ENCODE assay signal across 9 cellular contexts in the genomic region with DNA sequence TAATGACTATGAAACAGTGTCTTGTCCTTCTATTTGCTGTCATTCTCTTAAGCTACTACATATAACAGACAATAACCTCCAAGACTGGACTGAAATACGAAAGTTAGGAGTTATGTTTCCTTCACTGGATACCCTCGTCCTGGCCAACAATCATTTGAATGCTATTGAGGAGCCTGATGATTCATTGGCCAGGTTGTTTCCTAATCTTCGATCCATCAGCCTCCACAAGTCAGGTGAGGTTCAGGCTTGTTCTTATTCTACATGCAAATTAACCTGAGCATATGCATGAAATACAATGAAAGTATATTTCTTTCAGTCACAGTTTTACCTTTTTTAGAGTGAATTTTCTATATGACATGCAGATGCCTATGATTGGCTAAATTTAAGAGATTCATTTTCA. TPM values are rescaled to one million over a fixed set of nuclear protein-coding genes. Genes with fewer than 3 reads are reported as not detected.
"Had no signal": no experiment of that assay in that cellular context is flagged by ENCODE, and none has a peak within 500 bp of the region (broad histone marks: within the 10 kb centered on the region; RNA-seq: fewer than 3 reads in every experiment).

No MANE protein-coding gene starts in this region.

- H3K4me3 Mint-ChIP-seq: GM23338, H9 had no signal

- FAIRE-seq: H1, H54, HTR-8/SVneo, K562 had no signal

- H3K27ac Mint-ChIP-seq: GM23338, H9 had no signal

- H3K4me1 Mint-ChIP-seq: GM23338, H9 had no signal

- DNase-seq: H9, HCEC 1CT, IMR-90 had no signal

- H3K4me2 ChIP-seq: GM23338 had no signal

- H3K9me3 Mint-ChIP-seq: GM23338, H9 had no signal

- H3K4me3 ChIP-seq: GM23338, K562 had no signal

- H2AFZ ChIP-seq: GM23338 had no signal

RNA-seq across cellular contexts. Expression of gene TECTA, which starts 46.0 kb away (rescaled TPM):
- total RNA-seq: HT-29 had no signal
